In the genomic region with DNA sequence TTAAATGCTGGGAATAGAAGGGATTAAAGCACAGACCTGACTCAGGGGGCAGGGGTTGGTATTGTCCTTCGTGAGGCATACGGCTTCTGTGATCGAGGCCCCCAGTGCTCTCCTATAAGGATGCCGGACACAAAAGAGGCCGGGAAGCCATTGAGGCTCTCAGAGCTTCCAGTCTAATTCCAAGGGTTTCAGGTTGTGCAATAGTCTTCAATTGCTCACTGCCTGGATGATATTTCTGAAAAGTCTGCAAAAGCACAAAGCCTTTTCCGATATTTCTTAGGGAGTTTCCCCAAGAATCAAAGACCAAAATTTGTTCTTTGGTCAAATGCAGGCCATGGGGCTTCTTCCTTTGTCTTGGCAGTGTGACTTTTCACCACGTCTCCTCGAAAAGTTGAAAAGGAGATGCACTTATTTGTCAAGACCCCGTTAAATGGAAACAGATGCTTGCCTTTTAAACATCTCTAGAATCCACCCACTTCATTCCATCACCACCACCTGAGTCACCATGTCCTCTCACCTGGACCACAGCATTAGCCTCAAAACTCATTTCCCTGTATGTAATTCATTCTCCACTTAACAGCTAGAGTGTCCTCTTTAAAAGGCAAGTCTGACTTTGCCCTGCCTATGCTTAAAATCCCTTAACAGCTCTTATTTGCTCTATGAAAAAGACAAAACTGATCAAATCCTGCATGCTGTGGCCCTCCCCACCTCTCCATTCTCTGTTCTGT, we compare ENCODE assay signal across 1 cellular context.
TF ChIP-seq lines count a peak whose summit lies in the region.

No MANE protein-coding gene starts in this region.

TF ChIP-seq in GM12878, 131 proteins besides CTCF, POLR2A, EP300 and RAD21:
- TF ChIP-seq, protein P1, sequence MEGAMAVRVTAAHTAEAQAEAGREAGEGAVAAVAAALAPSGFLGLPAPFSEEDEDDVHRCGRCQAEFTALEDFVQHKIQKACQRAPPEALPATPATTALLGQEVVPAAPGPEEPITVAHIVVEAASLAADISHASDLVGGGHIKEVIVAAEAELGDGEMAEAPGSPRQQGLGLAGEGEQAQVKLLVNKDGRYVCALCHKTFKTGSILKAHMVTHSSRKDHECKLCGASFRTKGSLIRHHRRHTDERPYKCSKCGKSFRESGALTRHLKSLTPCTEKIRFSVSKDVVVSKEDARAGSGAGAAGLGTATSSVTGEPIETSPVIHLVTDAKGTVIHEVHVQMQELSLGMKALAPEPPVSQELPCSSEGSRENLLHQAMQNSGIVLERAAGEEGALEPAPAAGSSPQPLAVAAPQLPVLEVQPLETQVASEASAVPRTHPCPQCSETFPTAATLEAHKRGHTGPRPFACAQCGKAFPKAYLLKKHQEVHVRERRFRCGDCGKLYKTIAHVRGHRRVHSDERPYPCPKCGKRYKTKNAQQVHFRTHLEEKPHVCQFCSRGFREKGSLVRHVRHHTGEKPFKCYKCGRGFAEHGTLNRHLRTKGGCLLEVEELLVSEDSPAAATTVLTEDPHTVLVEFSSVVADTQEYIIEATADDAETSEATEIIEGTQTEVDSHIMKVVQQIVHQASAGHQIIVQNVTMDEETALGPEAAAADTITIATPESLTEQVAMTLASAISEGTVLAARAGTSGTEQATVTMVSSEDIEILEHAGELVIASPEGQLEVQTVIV (IDR thresholded peaks at IDR 0.05; ENCODE audit: borderline replicate concordance, partially characterized antibody), result no peak
- TF ChIP-seq EGR1 (IDR thresholded peaks at IDR 0.05; ENCODE audit: borderline replicate concordance in 1 of 2, low read depth in 2 of 2, low read length in 2 of 2), result no peak
- no peak for TF ChIP-seq SIX5 (IDR thresholded peaks at IDR 0.05; ENCODE audit: low read depth, low read length, severe bottlenecking)
- TF ChIP-seq, protein P2, sequence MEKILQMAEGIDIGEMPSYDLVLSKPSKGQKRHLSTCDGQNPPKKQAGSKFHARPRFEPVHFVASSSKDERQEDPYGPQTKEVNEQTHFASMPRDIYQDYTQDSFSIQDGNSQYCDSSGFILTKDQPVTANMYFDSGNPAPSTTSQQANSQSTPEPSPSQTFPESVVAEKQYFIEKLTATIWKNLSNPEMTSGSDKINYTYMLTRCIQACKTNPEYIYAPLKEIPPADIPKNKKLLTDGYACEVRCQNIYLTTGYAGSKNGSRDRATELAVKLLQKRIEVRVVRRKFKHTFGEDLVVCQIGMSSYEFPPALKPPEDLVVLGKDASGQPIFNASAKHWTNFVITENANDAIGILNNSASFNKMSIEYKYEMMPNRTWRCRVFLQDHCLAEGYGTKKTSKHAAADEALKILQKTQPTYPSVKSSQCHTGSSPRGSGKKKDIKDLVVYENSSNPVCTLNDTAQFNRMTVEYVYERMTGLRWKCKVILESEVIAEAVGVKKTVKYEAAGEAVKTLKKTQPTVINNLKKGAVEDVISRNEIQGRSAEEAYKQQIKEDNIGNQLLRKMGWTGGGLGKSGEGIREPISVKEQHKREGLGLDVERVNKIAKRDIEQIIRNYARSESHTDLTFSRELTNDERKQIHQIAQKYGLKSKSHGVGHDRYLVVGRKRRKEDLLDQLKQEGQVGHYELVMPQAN (conservative IDR thresholded peaks at IDR 0.05), result no peak
- no peak for TF ChIP-seq SPI1 (IDR thresholded peaks at IDR 0.05; ENCODE audit: borderline replicate concordance, insufficient read depth, low read depth, low read length)
- no peak for TF ChIP-seq IKZF2 (IDR thresholded peaks at IDR 0.05)
- TF ChIP-seq, protein P3, sequence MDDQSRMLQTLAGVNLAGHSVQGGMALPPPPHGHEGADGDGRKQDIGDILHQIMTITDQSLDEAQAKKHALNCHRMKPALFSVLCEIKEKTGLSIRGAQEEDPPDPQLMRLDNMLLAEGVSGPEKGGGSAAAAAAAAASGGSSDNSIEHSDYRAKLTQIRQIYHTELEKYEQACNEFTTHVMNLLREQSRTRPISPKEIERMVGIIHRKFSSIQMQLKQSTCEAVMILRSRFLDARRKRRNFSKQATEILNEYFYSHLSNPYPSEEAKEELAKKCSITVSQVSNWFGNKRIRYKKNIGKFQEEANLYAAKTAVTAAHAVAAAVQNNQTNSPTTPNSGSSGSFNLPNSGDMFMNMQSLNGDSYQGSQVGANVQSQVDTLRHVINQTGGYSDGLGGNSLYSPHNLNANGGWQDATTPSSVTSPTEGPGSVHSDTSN (IDR thresholded peaks at IDR 0.05; ENCODE audit: insufficient replicate concordance, low read depth, low read length), result no peak
- TF ChIP-seq CHD1 (IDR thresholded peaks at IDR 0.05; ENCODE audit: low read depth, low read length), result no peak
- TF ChIP-seq, protein P4, sequence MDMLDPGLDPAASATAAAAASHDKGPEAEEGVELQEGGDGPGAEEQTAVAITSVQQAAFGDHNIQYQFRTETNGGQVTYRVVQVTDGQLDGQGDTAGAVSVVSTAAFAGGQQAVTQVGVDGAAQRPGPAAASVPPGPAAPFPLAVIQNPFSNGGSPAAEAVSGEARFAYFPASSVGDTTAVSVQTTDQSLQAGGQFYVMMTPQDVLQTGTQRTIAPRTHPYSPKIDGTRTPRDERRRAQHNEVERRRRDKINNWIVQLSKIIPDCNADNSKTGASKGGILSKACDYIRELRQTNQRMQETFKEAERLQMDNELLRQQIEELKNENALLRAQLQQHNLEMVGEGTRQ (IDR thresholded peaks at IDR 0.05; ENCODE audit: borderline replicate concordance, low read depth, low read length), result no peak
- no peak for TF ChIP-seq ZNF622 (IDR thresholded peaks at IDR 0.05)
- no peak for TF ChIP-seq HCFC1 (IDR thresholded peaks at IDR 0.05; ENCODE audit: low read length)
- TF ChIP-seq MXI1 (IDR thresholded peaks at IDR 0.05; ENCODE audit: low read depth, low read length), result no peak
- TF ChIP-seq, protein P5, sequence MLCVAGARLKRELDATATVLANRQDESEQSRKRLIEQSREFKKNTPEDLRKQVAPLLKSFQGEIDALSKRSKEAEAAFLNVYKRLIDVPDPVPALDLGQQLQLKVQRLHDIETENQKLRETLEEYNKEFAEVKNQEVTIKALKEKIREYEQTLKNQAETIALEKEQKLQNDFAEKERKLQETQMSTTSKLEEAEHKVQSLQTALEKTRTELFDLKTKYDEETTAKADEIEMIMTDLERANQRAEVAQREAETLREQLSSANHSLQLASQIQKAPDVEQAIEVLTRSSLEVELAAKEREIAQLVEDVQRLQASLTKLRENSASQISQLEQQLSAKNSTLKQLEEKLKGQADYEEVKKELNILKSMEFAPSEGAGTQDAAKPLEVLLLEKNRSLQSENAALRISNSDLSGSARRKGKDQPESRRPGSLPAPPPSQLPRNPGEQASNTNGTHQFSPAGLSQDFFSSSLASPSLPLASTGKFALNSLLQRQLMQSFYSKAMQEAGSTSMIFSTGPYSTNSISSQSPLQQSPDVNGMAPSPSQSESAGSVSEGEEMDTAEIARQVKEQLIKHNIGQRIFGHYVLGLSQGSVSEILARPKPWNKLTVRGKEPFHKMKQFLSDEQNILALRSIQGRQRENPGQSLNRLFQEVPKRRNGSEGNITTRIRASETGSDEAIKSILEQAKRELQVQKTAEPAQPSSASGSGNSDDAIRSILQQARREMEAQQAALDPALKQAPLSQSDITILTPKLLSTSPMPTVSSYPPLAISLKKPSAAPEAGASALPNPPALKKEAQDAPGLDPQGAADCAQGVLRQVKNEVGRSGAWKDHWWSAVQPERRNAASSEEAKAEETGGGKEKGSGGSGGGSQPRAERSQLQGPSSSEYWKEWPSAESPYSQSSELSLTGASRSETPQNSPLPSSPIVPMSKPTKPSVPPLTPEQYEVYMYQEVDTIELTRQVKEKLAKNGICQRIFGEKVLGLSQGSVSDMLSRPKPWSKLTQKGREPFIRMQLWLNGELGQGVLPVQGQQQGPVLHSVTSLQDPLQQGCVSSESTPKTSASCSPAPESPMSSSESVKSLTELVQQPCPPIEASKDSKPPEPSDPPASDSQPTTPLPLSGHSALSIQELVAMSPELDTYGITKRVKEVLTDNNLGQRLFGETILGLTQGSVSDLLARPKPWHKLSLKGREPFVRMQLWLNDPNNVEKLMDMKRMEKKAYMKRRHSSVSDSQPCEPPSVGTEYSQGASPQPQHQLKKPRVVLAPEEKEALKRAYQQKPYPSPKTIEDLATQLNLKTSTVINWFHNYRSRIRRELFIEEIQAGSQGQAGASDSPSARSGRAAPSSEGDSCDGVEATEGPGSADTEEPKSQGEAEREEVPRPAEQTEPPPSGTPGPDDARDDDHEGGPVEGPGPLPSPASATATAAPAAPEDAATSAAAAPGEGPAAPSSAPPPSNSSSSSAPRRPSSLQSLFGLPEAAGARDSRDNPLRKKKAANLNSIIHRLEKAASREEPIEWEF (IDR thresholded peaks at IDR 0.05; ENCODE audit: insufficient replicate concordance, low read depth, low read length), result no peak
